13 cellular contexts compared by ENCODE assay signal in genomic region chr18:7980136-7980535, GRCh38.
DNase-seq lines count a peak whose midpoint lies in the region; ATAC-seq and TF ChIP-seq lines count a peak whose summit lies in the region.
"Had no signal": no experiment of that assay in that cellular context is flagged by ENCODE, and none has a peak within 500 bp of the region (broad histone marks: within the 10 kb centered on the region; RNA-seq: fewer than 3 reads in every experiment).

No MANE protein-coding gene starts in this region.

- no peak overlapping the region for H3K4me3 ChIP-seq in BE2C (ENCODE audit: low read depth, low read length)
- no peak overlapping the region for H3K4me3 ChIP-seq in H7 (ENCODE audit: insufficient read depth, low read depth, low read length)
- H3K4me3 ChIP-seq in iPS DF 6.9 (ENCODE audit: low read length), result no peak overlapping the region
- H3K4me3 ChIP-seq in aorta (ENCODE audit: low read length in 2 of 2), result no peak overlapping the region
- H3K4me3 ChIP-seq: BLaER1, colonic mucosa had no signal

- no peak for ATAC-seq in aorta (ENCODE audit: low FRiP score)

- H3K4me1 ChIP-seq in BE2C, result no peaks in the 10 kb centered on the region
- no peaks in the 10 kb centered on the region for H3K4me1 ChIP-seq in iPS DF 6.9 (ENCODE audit: control insufficient read depth, insufficient read depth, low read length)
- H3K4me1 ChIP-seq in aorta (ENCODE audit: control insufficient read depth in 1 of 2, insufficient read depth in 2 of 2, low read length in 2 of 2), result no peaks in the 10 kb centered on the region
- H3K4me1 ChIP-seq: BLaER1, colonic mucosa had no signal

- H3K9me3 ChIP-seq in BE2C (no peaks in the 10 kb centered on the region), iPS DF 6.9 (ENCODE audit: control insufficient read depth, insufficient read depth, low read length) (no peaks in the 10 kb centered on the region), aorta (ENCODE audit: control insufficient read depth, low read length) (no peaks in the 10 kb centered on the region)
- H3K9me3 ChIP-seq: BLaER1, colonic mucosa had no signal

- no peak overlapping the region for H3K27ac ChIP-seq in iPS DF 6.9 (ENCODE audit: low read length)
- H3K27ac ChIP-seq in aorta (ENCODE audit: low read depth in 1 of 2, low read length in 2 of 2), result no peak overlapping the region
- H3K27ac ChIP-seq: BLaER1, colonic mucosa had no signal

- H3K36me3 ChIP-seq in BE2C, result no peaks in the 10 kb centered on the region
- H3K36me3 ChIP-seq in H7 (replicated peaks; ENCODE audit: control insufficient read depth, insufficient read depth, low read length), result no peaks in the 10 kb centered on the region
- H3K36me3 ChIP-seq in iPS DF 6.9 (ENCODE audit: control insufficient read depth, insufficient read depth, low read length), result no peaks in the 10 kb centered on the region
- no peaks in the 10 kb centered on the region for H3K36me3 ChIP-seq in aorta (ENCODE audit: control insufficient read depth in 1 of 2, insufficient read depth in 2 of 2, low read length in 1 of 2)
- H3K36me3 ChIP-seq: BLaER1, colonic mucosa had no signal

- intact Hi-C loops in aorta (cut with DNase I), result no loop called here

- H3K27me3 ChIP-seq in BE2C, result no peaks in the 10 kb centered on the region
- H3K27me3 ChIP-seq in H7 (ENCODE audit: control insufficient read depth, insufficient read depth, low read length), result no peaks in the 10 kb centered on the region
- no peaks in the 10 kb centered on the region for H3K27me3 ChIP-seq in iPS DF 6.9 (ENCODE audit: control insufficient read depth, insufficient read depth, low read length)
- H3K27me3 ChIP-seq in aorta (ENCODE audit: control insufficient read depth in 1 of 2, insufficient read depth in 2 of 2, low read length in 1 of 2), result no peaks in the 10 kb centered on the region
- H3K27me3 ChIP-seq: BLaER1, colonic mucosa had no signal

- DNase-seq in BE2C, result no peak
- peak; percentile 32 for DNase-seq in H7
- DNase-seq in SK-MEL-5 (ENCODE audit: low read depth, low spot score), result peak; percentile 57
- DNase-seq in iPS DF 6.9 (ENCODE audit: low read depth, low spot score), result peak; percentile 33
- DNase-seq in COLO668 (lab: John Stamatoyannopoulos, UW; ENCODE audit: unreplicated experiment), result no peak
- no peak for DNase-seq in NCI-H1092 treated with DMSO at 0.1 percent for 48 hours (lab: John Stamatoyannopoulos, UW)
- no peak for DNase-seq in SW 1271 (lab: John Stamatoyannopoulos, UW)
- DNase-seq in aorta, result no peak
- DNase-seq: colonic mucosa; GF-D8; stimulated activated CD4-positive, alpha-beta T cell treated with anti-CD3 and anti-CD28 coated beads, Interleukin-4, amount 100 ng/mL, for 4 hours; stimulated activated naive CD4-positive, alpha-beta T cell treated with Interleukin-2 at 50 U/mL for 16 hours had no signal

- in situ Hi-C loops in SK-MEL-5 (cut with HindIII; ENCODE audit: low pct_unique_long_range_greater_than_20kb, low sequenced_read_pairs), result no loop called here

- peak; percentile 25 for TF ChIP-seq CTCF in BE2C (IDR thresholded peaks at IDR 0.05; ENCODE audit: low read depth, low read length)

- WGBS in iPS DF 6.9 (ENCODE audit: insufficient coverage, insufficient read length), result no CpG with 5 or more reads among the region's 3 CpGs
- WGBS in aorta, 2 donors, result 95 to 100% methylated on average over 3 of the region's 3 CpGs

Comparison
In these comparisons a context has a peak if more than half of its experiments do, and no peak if none do; other contexts are left out.
1. DNase-seq: peak in H7 (single experiment), SK-MEL-5 (single experiment) and iPS DF 6.9 (single experiment); none in BE2C (single experiment), COLO668 (single experiment), NCI-H1092 treated with DMSO at 0.1 percent for 48 hours (single experiment), SW 1271 (0 of 2) and aorta (0 of 2).